6 cellular contexts compared by ENCODE assay signal in genomic region chr9:107109324-107109723, GRCh38.
"Had no signal": no experiment of that assay in that cellular context is flagged by ENCODE, and none has a peak within 500 bp of the region (broad histone marks: within the 10 kb centered on the region; RNA-seq: fewer than 3 reads in every experiment).

No MANE protein-coding gene starts in this region.

- H3K4me3 ChIP-seq: K562 had no signal

- ATAC-seq: HepG2, K562 had no signal

- DNase-seq: IMR-90, KBM-7, KG1 had no signal

- H3K27ac ChIP-seq: HL-60 had no signal
